In the genomic region with DNA sequence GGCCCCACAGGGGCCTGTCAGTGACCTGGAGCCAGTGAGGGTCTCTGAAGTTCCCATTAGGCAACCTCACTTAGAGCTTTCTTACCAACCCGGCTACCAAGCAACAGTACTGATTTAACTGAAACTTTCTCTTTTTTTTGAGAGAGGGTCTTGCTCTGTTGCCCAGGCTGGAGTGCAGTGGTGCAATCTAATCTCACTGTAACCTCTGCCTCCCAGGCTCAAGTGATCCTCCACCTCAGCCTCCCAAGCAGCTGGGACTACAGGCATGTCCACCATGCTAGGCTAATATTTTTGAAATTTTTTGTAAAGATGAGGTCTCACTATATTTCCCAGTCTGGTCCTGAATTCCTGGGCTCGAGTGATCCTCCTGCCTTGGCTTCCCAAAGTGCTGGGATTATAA, we compare ENCODE assay signal across 28 cellular contexts.
"Had no signal": no experiment of that assay in that cellular context is flagged by ENCODE, and none has a peak within 500 bp of the region (broad histone marks: within the 10 kb centered on the region; RNA-seq: fewer than 3 reads in every experiment).

No MANE protein-coding gene starts in this region.

- H3K4me3 Mint-ChIP-seq: activated CD4-positive, alpha-beta memory T cell treated with anti-CD3 and anti-CD28 coated beads, Interleukin-2, amount 10 ng/mL, durations not matched to agents 7 days and 5 days; activated CD4-positive, alpha-beta T cell treated with anti-CD3 and anti-CD28 coated beads, Interleukin-2, amount 10 ng/mL, durations not matched to agents 7 days and 5 days; activated naive CD4-positive, alpha-beta T cell treated with anti-CD3 and anti-CD28 coated beads, Interleukin-2, amount 50 U/mL, for 24 hours; activated naive CD8-positive, alpha-beta T cell treated with anti-CD3 and anti-CD28 coated beads, Interleukin-2, amount 50 U/mL, for 24 hours; activated T-cell treated with anti-CD3 and anti-CD28 coated beads, Interleukin-2, amount 50 U/mL, for 24 hours; mesothelial cell of epicardium; naive B cell; neural crest cell; T-helper 1 cell treated with Interleukin-12 subunit alpha and Interleukin-12 subunit beta and Interleukin-4 antibody, amounts not matched to agents 30 μg/mL and 1 μg/mL, for 36 hours had no signal

- H3K27me3 Mint-ChIP-seq: activated CD4-positive, alpha-beta memory T cell treated with anti-CD3 and anti-CD28 coated beads, Interleukin-2, amount 10 ng/mL, durations not matched to agents 7 days and 5 days; activated CD4-positive, alpha-beta T cell treated with anti-CD3 and anti-CD28 coated beads, Interleukin-2, amount 10 ng/mL, durations not matched to agents 7 days and 5 days; activated naive CD4-positive, alpha-beta T cell treated with anti-CD3 and anti-CD28 coated beads, Interleukin-2, amount 50 U/mL, for 24 hours; activated naive CD8-positive, alpha-beta T cell treated with anti-CD3 and anti-CD28 coated beads, Interleukin-2, amount 50 U/mL, for 24 hours; activated T-cell treated with anti-CD3 and anti-CD28 coated beads, Interleukin-2, amount 50 U/mL, for 24 hours; naive B cell had no signal

- H3K9me3 ChIP-seq: breast epithelium, esophagus squamous epithelium, heart right ventricle, left lung had no signal

- ATAC-seq: activated naive CD8-positive, alpha-beta T cell treated with anti-CD3 and anti-CD28 coated beads, Interleukin-2, amount 50 U/mL, for 24 hours; left lung had no signal

- H3K27ac Mint-ChIP-seq: activated CD4-positive, alpha-beta memory T cell treated with anti-CD3 and anti-CD28 coated beads, Interleukin-2, amount 10 ng/mL, durations not matched to agents 7 days and 5 days; activated CD4-positive, alpha-beta T cell treated with anti-CD3 and anti-CD28 coated beads, Interleukin-2, amount 10 ng/mL, durations not matched to agents 7 days and 5 days; activated naive CD4-positive, alpha-beta T cell treated with anti-CD3 and anti-CD28 coated beads, Interleukin-2, amount 50 U/mL, for 24 hours; activated naive CD8-positive, alpha-beta T cell treated with anti-CD3 and anti-CD28 coated beads, Interleukin-2, amount 50 U/mL, for 24 hours; activated T-cell treated with anti-CD3 and anti-CD28 coated beads, Interleukin-2, amount 50 U/mL, for 24 hours; activated T-helper 2 cell treated with anti-CD3 and anti-CD28 coated beads, Interferon-gamma antibody, Interleukin-2, Interleukin-4, amounts not matched to agents 10 μg/mL and 5 μg/mL and 100 μg/mL, durations not matched to agents 14 hours and 24 hours and 36 hours; mesothelial cell of epicardium; naive B cell; T-helper 1 cell treated with Interleukin-12 subunit alpha and Interleukin-12 subunit beta and Interleukin-4 antibody, amounts not matched to agents 30 μg/mL and 1 μg/mL, for 36 hours had no signal

- H3K36me3 ChIP-seq: breast epithelium had no signal

- H3K4me3 ChIP-seq: breast epithelium, esophagus squamous epithelium, heart right ventricle, left lung had no signal

- H3K4me1 ChIP-seq: parathyroid adenoma had no signal

- DNase-seq: activated CD4-positive, alpha-beta memory T cell treated with anti-CD3 and anti-CD28 coated beads, Interleukin-2, amount 10 ng/mL, durations not matched to agents 7 days and 5 days; activated CD4-positive, alpha-beta T cell treated with anti-CD3 and anti-CD28 coated beads, Interleukin-2, amount 10 ng/mL, durations not matched to agents 7 days and 5 days; activated CD4-positive, CD25-positive, alpha-beta regulatory T cell treated with anti-CD3 and anti-CD28 coated beads, Interleukin-2, amount 50 U/mL, for 72 hours; activated CD8-positive, alpha-beta memory T cell treated with anti-CD3 and anti-CD28 coated beads, Interleukin-2, amount 50 U/mL, for 48 hours; activated naive CD8-positive, alpha-beta T cell treated with anti-CD3 and anti-CD28 coated beads, Interleukin-2, amount 50 U/mL, for 24 hours; activated T-cell treated with anti-CD3 and anti-CD28 coated beads, Interleukin-2, amount 50 U/mL, for 24 hours; central memory CD4-positive, alpha-beta T cell; esophagus squamous epithelium; foreskin melanocyte; heart right ventricle; kidney glomerular epithelial cell; left lung; mammary epithelial cell; naive B cell; nucleus accumbens; right cardiac atrium; stimulated activated CD4-positive, alpha-beta T cell treated with anti-CD3 and anti-CD28 coated beads, Interleukin-15, amount 100 ng/mL, for 24 hours; stimulated activated naive CD4-positive, alpha-beta T cell; T-helper 9 cell; trophoblast cell had no signal

- H3K27ac ChIP-seq: epithelial cell of prostate, esophagus squamous epithelium, left lung, parathyroid adenoma had no signal

- H3K27me3 ChIP-seq: breast epithelium, esophagus squamous epithelium, heart right ventricle, left lung had no signal

- H3K9me3 Mint-ChIP-seq: activated CD4-positive, alpha-beta memory T cell treated with anti-CD3 and anti-CD28 coated beads, Interleukin-2, amount 10 ng/mL, durations not matched to agents 7 days and 5 days; activated CD4-positive, alpha-beta T cell treated with anti-CD3 and anti-CD28 coated beads, Interleukin-2, amount 10 ng/mL, durations not matched to agents 7 days and 5 days; activated naive CD4-positive, alpha-beta T cell treated with anti-CD3 and anti-CD28 coated beads, Interleukin-2, amount 50 U/mL, for 24 hours; activated naive CD8-positive, alpha-beta T cell treated with anti-CD3 and anti-CD28 coated beads, Interleukin-2, amount 50 U/mL, for 24 hours; activated T-cell treated with anti-CD3 and anti-CD28 coated beads, Interleukin-2, amount 50 U/mL, for 24 hours; activated T-helper 2 cell treated with anti-CD3 and anti-CD28 coated beads, Interferon-gamma antibody, Interleukin-2, Interleukin-4, amounts not matched to agents 10 μg/mL and 5 μg/mL and 100 μg/mL, durations not matched to agents 14 hours and 24 hours and 36 hours; mesothelial cell of epicardium; naive B cell; neural crest cell; T-helper 1 cell treated with Interleukin-12 subunit alpha and Interleukin-12 subunit beta and Interleukin-4 antibody, amounts not matched to agents 30 μg/mL and 1 μg/mL, for 36 hours had no signal

- H3K4me1 Mint-ChIP-seq: activated CD4-positive, alpha-beta memory T cell treated with anti-CD3 and anti-CD28 coated beads, Interleukin-2, amount 10 ng/mL, durations not matched to agents 7 days and 5 days; activated CD4-positive, alpha-beta T cell treated with anti-CD3 and anti-CD28 coated beads, Interleukin-2, amount 10 ng/mL, durations not matched to agents 7 days and 5 days; activated naive CD4-positive, alpha-beta T cell treated with anti-CD3 and anti-CD28 coated beads, Interleukin-2, amount 50 U/mL, for 24 hours; activated naive CD8-positive, alpha-beta T cell treated with anti-CD3 and anti-CD28 coated beads, Interleukin-2, amount 50 U/mL, for 24 hours; naive B cell had no signal
